Comparison of ENCODE assay signal across 8 cellular contexts in the genomic region with DNA sequence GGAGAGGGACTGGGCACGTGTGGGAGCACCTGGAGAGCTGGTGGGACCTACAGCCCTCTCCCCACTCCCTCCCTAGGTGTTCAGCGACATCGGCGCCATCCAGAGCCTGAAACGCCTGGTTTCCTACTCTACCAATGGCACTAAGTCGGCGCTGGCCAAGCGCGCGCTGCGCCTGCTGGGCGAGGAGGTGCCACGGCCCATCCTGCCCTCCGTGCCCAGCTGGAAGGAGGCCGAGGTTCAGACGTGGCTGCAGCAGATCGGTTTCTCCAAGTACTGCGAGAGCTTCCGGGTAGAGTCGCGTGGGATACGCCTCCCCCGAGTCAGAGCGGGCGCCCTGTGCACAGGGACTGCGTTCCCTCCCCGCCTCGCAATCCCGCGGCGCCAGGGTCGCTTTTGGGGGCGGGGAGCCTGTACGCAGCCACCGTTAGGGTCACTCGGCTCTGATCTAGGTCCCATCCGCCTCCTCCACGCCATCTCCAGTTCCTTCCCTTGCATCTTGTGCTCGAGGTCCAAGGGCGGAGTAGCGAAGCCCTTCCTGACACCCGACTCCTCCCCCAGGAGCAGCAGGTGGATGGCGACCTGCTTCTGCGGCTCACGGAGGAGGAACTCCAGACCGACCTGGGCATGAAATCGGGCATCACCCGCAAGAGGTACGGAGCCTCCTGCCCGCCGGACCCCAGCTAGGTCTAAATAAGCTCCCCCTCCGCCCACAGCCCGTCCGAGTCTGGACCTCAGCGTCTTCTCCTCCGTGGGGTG. TPM values are rescaled to one million over a fixed set of nuclear protein-coding genes. Genes with fewer than 3 reads are reported as not detected.
A peak's percentile ranks its signal among the peaks of the same experiment; 100 is the strongest.
DNase-seq lines count a peak whose midpoint lies in the region; ATAC-seq and FAIRE-seq lines count a peak whose summit lies in the region.

No MANE protein-coding gene starts in this region.

- H3K9me3 Mint-ChIP-seq in naive thymus-derived CD4-positive, alpha-beta T cell: no peaks in the 10 kb centered on the region
- H3K9me3 Mint-ChIP-seq in stimulated activated naive CD8-positive, alpha-beta T cell treated with anti-CD3 and anti-CD28 coated beads, Interleukin-15, amount 100 ng/mL, for 72 hours: no peaks in the 10 kb centered on the region

- FAIRE-seq in frontal cortex (lab: Jason Lieb, UNC): no peak

- peaks cover 0 to 10% (median 6%) of the 10 kb centered on the region in 5 donors for H3K27me3 Mint-ChIP-seq in naive thymus-derived CD4-positive, alpha-beta T cell
- peaks cover 8% of the 10 kb centered on the region for H3K27me3 Mint-ChIP-seq in stimulated activated naive CD8-positive, alpha-beta T cell treated with anti-CD3 and anti-CD28 coated beads, Interleukin-15, amount 100 ng/mL, for 72 hours

- H3K4me1 ChIP-seq in ectodermal cell (ENCODE audit: control insufficient read depth, insufficient read depth, low read length): no peaks in the 10 kb centered on the region
- H3K4me1 ChIP-seq in naive thymus-derived CD4-positive, alpha-beta T cell (ENCODE audit: control insufficient read depth in 2 of 2, insufficient read depth in 2 of 2, low read length in 2 of 2): peaks cover 6 to 14% of the 10 kb centered on the region in 2 donors

- no peaks in the 10 kb centered on the region for H3K36me3 ChIP-seq in ectodermal cell (ENCODE audit: control insufficient read depth, insufficient read depth, low read length)
- peaks cover 0 to 26% (median 4%) of the 10 kb centered on the region in 3 experiments for H3K36me3 ChIP-seq in naive thymus-derived CD4-positive, alpha-beta T cell (ENCODE audit: control insufficient read depth in 2 of 3, insufficient read depth in 3 of 3, low read length in 3 of 3)

- H3K27ac Mint-ChIP-seq in naive thymus-derived CD4-positive, alpha-beta T cell: peak overlapping the region; percentile 37 to 88 (median 77)
- peak overlapping the region; percentile 55 to 61 for H3K27ac Mint-ChIP-seq in stimulated activated naive CD8-positive, alpha-beta T cell treated with anti-CD3 and anti-CD28 coated beads, Interleukin-15, amount 100 ng/mL, for 72 hours

- no peaks in the 10 kb centered on the region for H3K9me3 ChIP-seq in ectodermal cell (ENCODE audit: control insufficient read depth, low read length)
- no peaks in the 10 kb centered on the region for H3K9me3 ChIP-seq in naive thymus-derived CD4-positive, alpha-beta T cell (ENCODE audit: control insufficient read depth in 2 of 3, low read length in 3 of 3)

- H3K36me3 Mint-ChIP-seq in naive thymus-derived CD4-positive, alpha-beta T cell: peaks cover 0 to 19% (median 7%) of the 10 kb centered on the region in 5 donors

- peak overlapping the region; percentile 88 to 96 (median 94) for H3K4me3 Mint-ChIP-seq in naive thymus-derived CD4-positive, alpha-beta T cell
- peak overlapping the region; percentile 84 to 93 for H3K4me3 Mint-ChIP-seq in stimulated activated naive CD8-positive, alpha-beta T cell treated with anti-CD3 and anti-CD28 coated beads, Interleukin-15, amount 100 ng/mL, for 72 hours

- peak overlapping the region; percentile 28 for H3K4me3 ChIP-seq in ectodermal cell (ENCODE audit: insufficient read depth, low read depth, low read length)
- H3K4me3 ChIP-seq in naive thymus-derived CD4-positive, alpha-beta T cell (ENCODE audit: low read length): peak overlapping the region; percentile 78

- POLR2A ChIA-PET in naive thymus-derived CD4-positive, alpha-beta T cell (lab: Charles Lee): interaction anchor here (0.5 to 2.2 kb wide), 8 partner anchors 12 to 755 kb away, joined by 3 to 13 read pairs (median 4); a partner anchor contains a TSS

- DNase-seq in activated CD4-positive, CD25-positive, alpha-beta regulatory T cell treated with anti-CD3 and anti-CD28 coated beads, Interleukin-2, amount 50 U/mL, for 72 hours: peak; percentile 65
- peak; percentile 27 to 67 (median 57) for DNase-seq in naive thymus-derived CD4-positive, alpha-beta T cell
- peak; percentile 62 to 69 for DNase-seq in stimulated activated naive CD8-positive, alpha-beta T cell treated with anti-CD3 and anti-CD28 coated beads, Interleukin-15, amount 100 ng/mL, for 72 hours
- DNase-seq in frontal cortex (ENCODE audit: low spot score in 2 of 2) (no peak), NCI-H2107 treated with DMSO at 0.1 percent for 48 hours (lab: John Stamatoyannopoulos, UW; ENCODE audit: unreplicated experiment) (no peak)

- CTCF ChIA-PET in naive thymus-derived CD4-positive, alpha-beta T cell (lab: Charles Lee): interaction anchor here (0.9 kb wide), 2 partner anchors 22 to 227 kb away, joined by 3 read pairs; no protein-coding TSS in a partner anchor

- no peak overlapping the region for H3K27ac ChIP-seq in ectodermal cell (ENCODE audit: insufficient read depth, low read depth, low read length, poor library complexity, severe bottlenecking)
- H3K27ac ChIP-seq in naive thymus-derived CD4-positive, alpha-beta T cell (ENCODE audit: low read depth, low read length): peak overlapping the region; percentile 67

- H3K27me3 ChIP-seq in ectodermal cell (ENCODE audit: control insufficient read depth, insufficient read depth, low read length, poor library complexity, severe bottlenecking): peaks cover 73% of the 10 kb centered on the region
- H3K27me3 ChIP-seq in naive thymus-derived CD4-positive, alpha-beta T cell (ENCODE audit: control insufficient read depth in 2 of 2, insufficient read depth in 2 of 2, low read length in 2 of 2): no peaks in the 10 kb centered on the region

- intact Hi-C loops in naive thymus-derived CD4-positive, alpha-beta T cell (cut with micrococcal nuclease): loop anchor here (1.0 to 5.0 kb wide), 6 partner anchors 12 to 65 kb away; a partner anchor contains a TSS

- ATAC-seq in GM18520 (IDR thresholded peaks at IDR 0.05; ENCODE audit: unreplicated experiment) (peak; percentile 46), HG03520 (IDR thresholded peaks at IDR 0.05; ENCODE audit: unreplicated experiment) (peak; percentile 51)
- peak; percentile 93 for ATAC-seq in naive thymus-derived CD4-positive, alpha-beta T cell
- peak; percentile 96 for ATAC-seq in stimulated activated naive CD8-positive, alpha-beta T cell treated with anti-CD3 and anti-CD28 coated beads, Interleukin-15, amount 100 ng/mL, for 72 hours

- H3K4me1 Mint-ChIP-seq in naive thymus-derived CD4-positive, alpha-beta T cell: peaks cover 8 to 48% (median 33%) of the 10 kb centered on the region in 7 donors
- H3K4me1 Mint-ChIP-seq in stimulated activated naive CD8-positive, alpha-beta T cell treated with anti-CD3 and anti-CD28 coated beads, Interleukin-15, amount 100 ng/mL, for 72 hours: peaks cover 34% of the 10 kb centered on the region

- WGBS in ectodermal cell, 2 experiments: 4 to 5% methylated on average over 56 of the region's 56 CpGs

RNA-seq across cellular contexts. Expression of a gene that starts 13.0 kb away (rescaled TPM):
- 8.2 TPM for polyA plus RNA-seq in ectodermal cell (2013, experiment 1 of 4)
- polyA plus RNA-seq in ectodermal cell (2013, experiment 2 of 4): 9.3 TPM
- polyA plus RNA-seq in ectodermal cell (2013, experiment 3 of 4): 4.6 TPM
- polyA plus RNA-seq in ectodermal cell (2013, experiment 4 of 4): 6.4 TPM
- total RNA-seq in naive thymus-derived CD4-positive, alpha-beta T cell: 10 to 100 TPM; 21.8 to 34.1 (median 27.2) TPM
- polyA plus RNA-seq in naive thymus-derived CD4-positive, alpha-beta T cell: 1 to 10 TPM; 5.2 to 8.4 TPM
- 18.3 TPM for total RNA-seq in frontal cortex

RNA-seq across cellular contexts. Expression of a gene that starts 14.4 kb away (rescaled TPM):
- 1.1 TPM for polyA plus RNA-seq in ectodermal cell (2013, experiment 1 of 4)
- polyA plus RNA-seq in ectodermal cell (2013, experiment 2 of 4): 1.5 TPM
- 1.3 TPM for polyA plus RNA-seq in ectodermal cell (2013, experiment 3 of 4)
- polyA plus RNA-seq in ectodermal cell (2013, experiment 4 of 4): 1.3 TPM
- total RNA-seq in naive thymus-derived CD4-positive, alpha-beta T cell: under 1 TPM in 2 of 5 experiments, not detected in 3; 0.19 to 0.65 TPM
- polyA plus RNA-seq in naive thymus-derived CD4-positive, alpha-beta T cell: under 1 TPM in 1 of 2 donors, not detected in 1; 0.08 TPM
- total RNA-seq in frontal cortex: 0.41 TPM

RNA-seq across cellular contexts. Expression of a gene that starts 19.5 kb away (rescaled TPM):
- not detected for polyA plus RNA-seq in ectodermal cell (2013, experiment 1 of 4)
- not detected for polyA plus RNA-seq in ectodermal cell (2013, experiment 2 of 4)
- polyA plus RNA-seq in ectodermal cell (2013, experiment 3 of 4): not detected
- polyA plus RNA-seq in ectodermal cell (2013, experiment 4 of 4): not detected
- not detected for total RNA-seq in naive thymus-derived CD4-positive, alpha-beta T cell
- polyA plus RNA-seq in naive thymus-derived CD4-positive, alpha-beta T cell: not detected
- not detected for total RNA-seq in frontal cortex

RNA-seq across cellular contexts. Expression of a gene that starts 21.6 kb away (rescaled TPM):
- 1.2 TPM for polyA plus RNA-seq in ectodermal cell (2013, experiment 1 of 4)
- polyA plus RNA-seq in ectodermal cell (2013, experiment 2 of 4): 2.1 TPM
- 1.9 TPM for polyA plus RNA-seq in ectodermal cell (2013, experiment 3 of 4)
- polyA plus RNA-seq in ectodermal cell (2013, experiment 4 of 4): 1.4 TPM
- 1 to 10 TPM; 1.9 to 5.1 (median 3.6) TPM for total RNA-seq in naive thymus-derived CD4-positive, alpha-beta T cell
- polyA plus RNA-seq in naive thymus-derived CD4-positive, alpha-beta T cell: 1 to 10 TPM; 1.8 to 3.3 TPM
- total RNA-seq in frontal cortex: 12.2 TPM

RNA-seq across cellular contexts. Expression of a gene that starts 27.1 kb away (rescaled TPM):
- 68.8 TPM for polyA plus RNA-seq in ectodermal cell (2013, experiment 1 of 4)
- 73.8 TPM for polyA plus RNA-seq in ectodermal cell (2013, experiment 2 of 4)
- polyA plus RNA-seq in ectodermal cell (2013, experiment 3 of 4): 50.7 TPM
- 61.0 TPM for polyA plus RNA-seq in ectodermal cell (2013, experiment 4 of 4)
- 10 to 100 TPM; 27.9 to 64.9 (median 29.8) TPM for total RNA-seq in naive thymus-derived CD4-positive, alpha-beta T cell
- polyA plus RNA-seq in naive thymus-derived CD4-positive, alpha-beta T cell: 10 to 100 TPM; 85.0 to 89.3 TPM
- 42.0 TPM for total RNA-seq in frontal cortex

Comparison
In these comparisons a context has a peak if more than half of its experiments do, and no peak if none do; other contexts are left out.
1. ATAC-seq: peak in every context shown above with its lines; median percentile 96 in stimulated activated naive CD8-positive, alpha-beta T cell treated with anti-CD3 and anti-CD28 coated beads, Interleukin-15, amount 100 ng/mL, for 72 hours; 93 in naive thymus-derived CD4-positive, alpha-beta T cell; 51 in HG03520; 46 in GM18520.
2. DNase-seq: peak in activated CD4-positive, CD25-positive, alpha-beta regulatory T cell treated with anti-CD3 and anti-CD28 coated beads, Interleukin-2, amount 50 U/mL, for 72 hours (single experiment), naive thymus-derived CD4-positive, alpha-beta T cell (9 of 9) and stimulated activated naive CD8-positive, alpha-beta T cell treated with anti-CD3 and anti-CD28 coated beads, Interleukin-15, amount 100 ng/mL, for 72 hours (2 of 2); none in frontal cortex (0 of 2) and NCI-H2107 treated with DMSO at 0.1 percent for 48 hours (single experiment).